8 cellular contexts compared by ENCODE assay signal in genomic region chr7:26061340-26062239, GRCh38.
DNase-seq lines count a peak whose midpoint lies in the region; ATAC-seq and TF ChIP-seq lines count a peak whose summit lies in the region.

No MANE protein-coding gene starts in this region.

- ATAC-seq in HG03066 (IDR thresholded peaks at IDR 0.05; ENCODE audit: low read depth, unreplicated experiment), result peak; percentile 76
- peak; percentile 94 for ATAC-seq in mucosa of descending colon
- ATAC-seq in stimulated activated effector memory CD8-positive, alpha-beta T cell treated with anti-CD3 and anti-CD28 coated beads, Interleukin-12 subunit alpha, Interleukin-12 subunit beta, amount 100 ng/mL, for 72 hours, result peak; percentile 77
- ATAC-seq in GM18858 (IDR thresholded peaks at IDR 0.05; ENCODE audit: unreplicated experiment), result no peak

- H3K27ac Mint-ChIP-seq in activated CD4-positive, alpha-beta T cell treated with anti-CD3 and anti-CD28 coated beads, Interleukin-2, amount 10 ng/mL, durations not matched to agents 7 days and 5 days, result no peak overlapping the region
- no peak overlapping the region for H3K27ac Mint-ChIP-seq in stimulated activated effector memory CD8-positive, alpha-beta T cell treated with anti-CD3 and anti-CD28 coated beads, Interleukin-12 subunit alpha, Interleukin-12 subunit beta, amount 100 ng/mL, for 72 hours

- intact Hi-C loops in mucosa of descending colon (cut with DNase I, micrococcal nuclease), result loop anchor here (2.0 to 10.0 kb wide), 2 partner anchors 157 to 169 kb away; no protein-coding TSS in a partner anchor

- no peaks in the 10 kb centered on the region for H3K36me3 Mint-ChIP-seq in activated CD4-positive, alpha-beta T cell treated with anti-CD3 and anti-CD28 coated beads, Interleukin-2, amount 10 ng/mL, durations not matched to agents 7 days and 5 days (ENCODE audit: low read depth)
- H3K36me3 Mint-ChIP-seq in stimulated activated effector memory CD8-positive, alpha-beta T cell treated with anti-CD3 and anti-CD28 coated beads, Interleukin-12 subunit alpha, Interleukin-12 subunit beta, amount 100 ng/mL, for 72 hours, result no peaks in the 10 kb centered on the region

- H3K4me1 Mint-ChIP-seq in activated CD4-positive, alpha-beta T cell treated with anti-CD3 and anti-CD28 coated beads, Interleukin-2, amount 10 ng/mL, durations not matched to agents 7 days and 5 days, result peaks cover 12% of the 10 kb centered on the region
- H3K4me1 Mint-ChIP-seq in stimulated activated effector memory CD8-positive, alpha-beta T cell treated with anti-CD3 and anti-CD28 coated beads, Interleukin-12 subunit alpha, Interleukin-12 subunit beta, amount 100 ng/mL, for 72 hours, result no peaks in the 10 kb centered on the region

- H3K9me3 ChIP-seq in mucosa of descending colon, result no peaks in the 10 kb centered on the region

- no peaks in the 10 kb centered on the region for H3K4me1 ChIP-seq in mucosa of descending colon (ENCODE audit: low read depth)

- TF ChIP-seq CTCF in mucosa of descending colon (IDR thresholded peaks at IDR 0.05), result peak; percentile 62

- H3K4me3 Mint-ChIP-seq in activated CD4-positive, alpha-beta T cell treated with anti-CD3 and anti-CD28 coated beads, Interleukin-2, amount 10 ng/mL, durations not matched to agents 7 days and 5 days, result no peak overlapping the region
- no peak overlapping the region for H3K4me3 Mint-ChIP-seq in stimulated activated effector memory CD8-positive, alpha-beta T cell treated with anti-CD3 and anti-CD28 coated beads, Interleukin-12 subunit alpha, Interleukin-12 subunit beta, amount 100 ng/mL, for 72 hours

- DNase-seq in DMS53 (lab: John Stamatoyannopoulos, UW), result peak; percentile 96
- DNase-seq in NCI-H460 (ENCODE audit: extremely low read depth, low read depth), result peak; percentile 65
- DNase-seq in activated CD4-positive, alpha-beta T cell treated with anti-CD3 and anti-CD28 coated beads, Interleukin-2, amount 10 ng/mL, durations not matched to agents 7 days and 5 days, result peak; percentile 76
- peak; percentile 78 for DNase-seq in ecto neural progenitor cell (ENCODE audit: low spot score)
- peak in 2 of 3 donors; percentile 75 to 93 for DNase-seq in mucosa of descending colon
- peak; percentile 57 to 85 for DNase-seq in stimulated activated effector memory CD8-positive, alpha-beta T cell treated with anti-CD3 and anti-CD28 coated beads, Interleukin-12 subunit alpha, Interleukin-12 subunit beta, amount 100 ng/mL, for 72 hours (ENCODE audit: low spot score in 2 of 2)

- POLR2A ChIA-PET in activated CD4-positive, alpha-beta T cell treated with anti-CD3 and anti-CD28 coated beads, Interleukin-2, amount 10 ng/mL, durations not matched to agents 7 days and 5 days (lab: Charles Lee), result no interaction called here

- no peak overlapping the region for H3K4me3 ChIP-seq in mucosa of descending colon

- CTCF ChIA-PET in activated CD4-positive, alpha-beta T cell treated with anti-CD3 and anti-CD28 coated beads, Interleukin-2, amount 10 ng/mL, durations not matched to agents 7 days and 5 days (lab: Charles Lee), result interaction anchor here (0.6 to 1.6 kb wide), 5 partner anchors 14 to 303 kb away, joined by 3 to 6 read pairs (median 4); no protein-coding TSS in a partner anchor

- peaks cover 21% of the 10 kb centered on the region for H3K27me3 Mint-ChIP-seq in activated CD4-positive, alpha-beta T cell treated with anti-CD3 and anti-CD28 coated beads, Interleukin-2, amount 10 ng/mL, durations not matched to agents 7 days and 5 days

- no peaks in the 10 kb centered on the region for H3K36me3 ChIP-seq in mucosa of descending colon (ENCODE audit: low read depth)

- H3K9me3 Mint-ChIP-seq in activated CD4-positive, alpha-beta T cell treated with anti-CD3 and anti-CD28 coated beads, Interleukin-2, amount 10 ng/mL, durations not matched to agents 7 days and 5 days, result no peaks in the 10 kb centered on the region
- H3K9me3 Mint-ChIP-seq in stimulated activated effector memory CD8-positive, alpha-beta T cell treated with anti-CD3 and anti-CD28 coated beads, Interleukin-12 subunit alpha, Interleukin-12 subunit beta, amount 100 ng/mL, for 72 hours, result no peaks in the 10 kb centered on the region
